Comparison of ENCODE assay signal across 16 cellular contexts in genomic region chr2:219513787-219514186, GRCh38. TPM values are rescaled to one million over a fixed set of nuclear protein-coding genes. Genes with fewer than 3 reads are reported as not detected.
DNase-seq lines count a peak whose midpoint lies in the region.
"Had no signal": no experiment of that assay in that cellular context is flagged by ENCODE, and none has a peak within 500 bp of the region (broad histone marks: within the 10 kb centered on the region; RNA-seq: fewer than 3 reads in every experiment).

No MANE protein-coding gene starts in this region.

- H2AK5ac ChIP-seq in mesenchymal stem cell (ENCODE audit: low read length, severe bottlenecking): no peak overlapping the region

- peaks cover 0 to 70% (median 19%) of the 10 kb centered on the region in 11 experiments; a peak in 14 of 22 replicates for H4K20me1 ChIP-seq in BLaER1 treated with 17β-estradiol and CSF1 and Interleukin-3, amounts not matched to agents 10 nM and 100 nM

- H3K18ac ChIP-seq in mesenchymal stem cell (ENCODE audit: low read depth in 1 of 2, low read length in 2 of 2): no peak overlapping the region

- H3K36me3 Mint-ChIP-seq in activated naive CD8-positive, alpha-beta T cell treated with anti-CD3 and anti-CD28 coated beads for 36 hours: no peaks in the 10 kb centered on the region

- WGBS in HUES64: 47% methylated on average over 3 of the region's 4 CpGs
- 44% methylated on average over 3 of the region's 4 CpGs for WGBS in mesenchymal stem cell

- H3K4me1 ChIP-seq in BLaER1 treated with 17β-estradiol and CSF1 and Interleukin-3, amounts not matched to agents 10 nM and 100 nM: peaks cover 48 to 98% (median 92%) of the 10 kb centered on the region in 10 experiments
- H3K4me1 ChIP-seq in HUES64 (ENCODE audit: insufficient read depth, low read length): peaks cover 41% of the 10 kb centered on the region
- peaks cover 32% of the 10 kb centered on the region for H3K4me1 ChIP-seq in mesenchymal stem cell (ENCODE audit: control insufficient read depth, insufficient read depth, low read depth, low read length)

- no peak overlapping the region for H2BK5ac ChIP-seq in mesenchymal stem cell (ENCODE audit: low read depth, low read length, poor library complexity, severe bottlenecking)

- no peak overlapping the region for H3K23ac ChIP-seq in mesenchymal stem cell (ENCODE audit: low read length in 2 of 2)

- no peak overlapping the region for H4K91ac ChIP-seq in mesenchymal stem cell (ENCODE audit: low read length)

- no peak overlapping the region for H3K4ac ChIP-seq in mesenchymal stem cell (ENCODE audit: low read depth in 1 of 2, low read length in 2 of 2)

- H3K9me3 Mint-ChIP-seq in activated naive CD8-positive, alpha-beta T cell treated with anti-CD3 and anti-CD28 coated beads for 36 hours: no peaks in the 10 kb centered on the region

- H3K4me3 ChIP-seq in BLaER1 treated with 17β-estradiol and CSF1 and Interleukin-3, amounts not matched to agents 10 nM and 100 nM: 0 out of 20 replicates have a peak overlapping the region, but pooled peaks of 4 of the 10 experiments have one; percentile 6 to 29 (median 20)
- peak overlapping the region; percentile 30; the same call in 1 of the 2 replicates for H3K4me3 ChIP-seq in HUES64 (ENCODE audit: low read length)
- H3K4me3 ChIP-seq in mesenchymal stem cell (ENCODE audit: insufficient read depth in 1 of 2, low read depth in 1 of 2, low read length in 2 of 2): no peak overlapping the region
- H3K4me3 ChIP-seq: PC-9, prostate gland, vagina had no signal

- H3K27ac ChIP-seq in BLaER1 treated with 17β-estradiol and CSF1 and Interleukin-3, amounts not matched to agents 10 nM and 100 nM: no peak overlapping the region
- no peak overlapping the region for H3K27ac ChIP-seq in HUES64 (ENCODE audit: low read depth, low read length)
- no peak overlapping the region for H3K27ac ChIP-seq in mesenchymal stem cell (ENCODE audit: low read length, poor library complexity, severe bottlenecking)
- H3K27ac ChIP-seq: esophagus squamous epithelium, PC-9, prostate gland, vagina had no signal

- H3K4me1 Mint-ChIP-seq in activated naive CD8-positive, alpha-beta T cell treated with anti-CD3 and anti-CD28 coated beads for 36 hours: peaks cover 21% of the 10 kb centered on the region

- no peak overlapping the region for H3K27ac Mint-ChIP-seq in activated naive CD8-positive, alpha-beta T cell treated with anti-CD3 and anti-CD28 coated beads for 36 hours
- H3K27ac Mint-ChIP-seq: activated CD8-positive, alpha-beta T cell treated with anti-CD3 and anti-CD28 coated beads, Interleukin-2, amount 10 ng/mL, durations not matched to agents 7 days and 5 days had no signal

- H3K4me2 ChIP-seq in BLaER1 treated with 17β-estradiol and CSF1 and Interleukin-3, amounts not matched to agents 10 nM and 100 nM: peak overlapping the region; percentile 75 to 96 (median 87)
- peak overlapping the region; percentile 51 for H3K4me2 ChIP-seq in mesenchymal stem cell (ENCODE audit: low read length, poor library complexity, severe bottlenecking)
- H3K4me2 ChIP-seq: PC-9 had no signal

- H4K8ac ChIP-seq in mesenchymal stem cell (ENCODE audit: low read length): no peak overlapping the region

- no peak overlapping the region for H3K14ac ChIP-seq in mesenchymal stem cell (ENCODE audit: low read length in 2 of 2)

- DNase-seq in activated naive CD8-positive, alpha-beta T cell treated with anti-CD3 and anti-CD28 coated beads for 36 hours: no peak
- DNase-seq in mesenchymal stem cell (no peak), SIG-M5 treated with dmso at 0.1 percent for 504 hours (lab: John Stamatoyannopoulos, UW; ENCODE audit: unreplicated experiment) (no peak), NCI-H2029 (lab: John Stamatoyannopoulos, UW) (no peak), NCI-H2081 treated with DMSO at 0.1 percent for 48 hours (lab: John Stamatoyannopoulos, UW) (no peak), NCI-H2171 (lab: John Stamatoyannopoulos, UW) (no peak)
- DNase-seq: activated CD8-positive, alpha-beta T cell treated with anti-CD3 and anti-CD28 coated beads, Interleukin-2, amount 10 ng/mL, durations not matched to agents 7 days and 5 days; aorta; esophagus squamous epithelium; NCI-H510A treated with DMSO at 0.1 percent for 48 hours; PC-9 had no signal

- H3K36me3 ChIP-seq in BLaER1 treated with 17β-estradiol and CSF1 and Interleukin-3, amounts not matched to agents 10 nM and 100 nM: no peaks in the 10 kb centered on the region
- no peaks in the 10 kb centered on the region for H3K36me3 ChIP-seq in HUES64 (ENCODE audit: insufficient read depth, low read length)
- peaks cover 0 to 4% of the 10 kb centered on the region in 2 experiments for H3K36me3 ChIP-seq in mesenchymal stem cell (ENCODE audit: control insufficient read depth in 1 of 2, insufficient read depth in 2 of 2, low read depth in 1 of 2, low read length in 2 of 2)
- H3K36me3 ChIP-seq: esophagus squamous epithelium, prostate gland, vagina had no signal

- H2BK15ac ChIP-seq in mesenchymal stem cell (ENCODE audit: low read depth, poor library complexity, severe bottlenecking): no peak overlapping the region

- H3K4me3 Mint-ChIP-seq in activated naive CD8-positive, alpha-beta T cell treated with anti-CD3 and anti-CD28 coated beads for 36 hours: peak overlapping the region; percentile 9
- H3K4me3 Mint-ChIP-seq: activated CD8-positive, alpha-beta T cell treated with anti-CD3 and anti-CD28 coated beads, Interleukin-2, amount 10 ng/mL, durations not matched to agents 7 days and 5 days had no signal

- no peak overlapping the region for H2BK120ac ChIP-seq in mesenchymal stem cell (ENCODE audit: low read depth, low read length)

- no peaks in the 10 kb centered on the region for H3K79me1 ChIP-seq in mesenchymal stem cell (replicated peaks; ENCODE audit: low read length, poor library complexity, severe bottlenecking)

- H3K9me3 ChIP-seq in BLaER1 treated with 17β-estradiol and CSF1 and Interleukin-3, amounts not matched to agents 10 nM and 100 nM (replicated peaks in 1 of 11): no peaks in the 10 kb centered on the region
- no peaks in the 10 kb centered on the region for H3K9me3 ChIP-seq in HUES64 (ENCODE audit: insufficient read depth, low read depth, low read length)
- no peaks in the 10 kb centered on the region for H3K9me3 ChIP-seq in mesenchymal stem cell (ENCODE audit: control insufficient read depth, low read length)
- H3K9me3 ChIP-seq: esophagus squamous epithelium, prostate gland, vagina had no signal

- no peak overlapping the region for H2AFZ ChIP-seq in mesenchymal stem cell (ENCODE audit: low read depth, low read length)
- H2AFZ ChIP-seq: PC-9 had no signal

- peaks cover 0 to 63% (median 20%) of the 10 kb centered on the region in 11 experiments; a peak in 13 of 22 replicates for H3K27me3 ChIP-seq in BLaER1 treated with 17β-estradiol and CSF1 and Interleukin-3, amounts not matched to agents 10 nM and 100 nM
- H3K27me3 ChIP-seq in HUES64 (ENCODE audit: insufficient read depth, low read length) (peaks cover 65% of the 10 kb centered on the region), mesenchymal stem cell (ENCODE audit: control insufficient read depth in 1 of 2, insufficient read depth in 1 of 2, low read length in 2 of 2) (peaks cover 70 to 80% of the 10 kb centered on the region in 2 experiments)
- H3K27me3 ChIP-seq: vagina had no signal

- peak overlapping the region in 4 of 11 experiments; percentile 15 to 59 (median 37); a peak in 7 of 22 replicates for H3K9ac ChIP-seq in BLaER1 treated with 17β-estradiol and CSF1 and Interleukin-3, amounts not matched to agents 10 nM and 100 nM
- H3K9ac ChIP-seq in HUES64 (ENCODE audit: low read depth, low read length): no peak overlapping the region
- H3K9ac ChIP-seq in mesenchymal stem cell (ENCODE audit: low read length): no peak overlapping the region

- H2BK12ac ChIP-seq in mesenchymal stem cell (ENCODE audit: low read length in 2 of 2): no peak overlapping the region

- H3K27me3 Mint-ChIP-seq in activated naive CD8-positive, alpha-beta T cell treated with anti-CD3 and anti-CD28 coated beads for 36 hours: peaks cover 93% of the 10 kb centered on the region

RNA-seq across cellular contexts. Expression of gene ASIC4, which starts 0.5 kb away (rescaled TPM):
- 0.10 TPM for polyA plus RNA-seq in HUES64 (2013, experiment 1 of 2)
- polyA plus RNA-seq in HUES64 (2013, experiment 2 of 2): 0.51 TPM
- not detected for total RNA-seq in activated naive CD8-positive, alpha-beta T cell treated with anti-CD3 and anti-CD28 coated beads for 36 hours
- polyA plus RNA-seq in mesenchymal stem cell (2013, experiment 1 of 2): not detected
- not detected for polyA plus RNA-seq in mesenchymal stem cell (2013, experiment 2 of 2)
- total RNA-seq: activated CD8-positive, alpha-beta T cell treated with anti-CD3 and anti-CD28 coated beads, Interleukin-2, amount 10 ng/mL, durations not matched to agents 7 days and 5 days; esophagus squamous epithelium; mucosa of gallbladder; vagina had no signal

RNA-seq across cellular contexts. Expression of gene GMPPA, which starts 15.1 kb away (rescaled TPM):
- 25.1 TPM for polyA plus RNA-seq in HUES64 (2013, experiment 1 of 2)
- polyA plus RNA-seq in HUES64 (2013, experiment 2 of 2): 25.2 TPM
- total RNA-seq in activated naive CD8-positive, alpha-beta T cell treated with anti-CD3 and anti-CD28 coated beads for 36 hours: 10 to 100 TPM; 29.1 to 31.5 TPM
- polyA plus RNA-seq in mesenchymal stem cell (2013, experiment 1 of 2): 41.8 TPM
- polyA plus RNA-seq in mesenchymal stem cell (2013, experiment 2 of 2): 41.6 TPM

RNA-seq across cellular contexts. Expression of gene CHPF, which starts 29.8 kb away (rescaled TPM):
- polyA plus RNA-seq in HUES64 (2013, experiment 1 of 2): 39.6 TPM
- 37.0 TPM for polyA plus RNA-seq in HUES64 (2013, experiment 2 of 2)
- total RNA-seq in activated naive CD8-positive, alpha-beta T cell treated with anti-CD3 and anti-CD28 coated beads for 36 hours: 10 to 100 TPM; 21.9 to 23.9 TPM
- 134 TPM for polyA plus RNA-seq in mesenchymal stem cell (2013, experiment 1 of 2)
- polyA plus RNA-seq in mesenchymal stem cell (2013, experiment 2 of 2): 133 TPM

RNA-seq across cellular contexts. Expression of gene TMEM198, which starts 30.0 kb away (rescaled TPM):
- polyA plus RNA-seq in HUES64 (2013, experiment 1 of 2): 6.3 TPM
- 5.6 TPM for polyA plus RNA-seq in HUES64 (2013, experiment 2 of 2)
- 1 to 10 TPM; 3.5 to 4.2 TPM for total RNA-seq in activated naive CD8-positive, alpha-beta T cell treated with anti-CD3 and anti-CD28 coated beads for 36 hours
- polyA plus RNA-seq in mesenchymal stem cell (2013, experiment 1 of 2): 1.5 TPM
- polyA plus RNA-seq in mesenchymal stem cell (2013, experiment 2 of 2): 1.3 TPM

RNA-seq across cellular contexts. Expression of gene OBSL1, which starts 57.6 kb away (rescaled TPM):
- polyA plus RNA-seq in HUES64 (2013, experiment 1 of 2): 56.3 TPM
- polyA plus RNA-seq in HUES64 (2013, experiment 2 of 2): 65.5 TPM
- total RNA-seq in activated naive CD8-positive, alpha-beta T cell treated with anti-CD3 and anti-CD28 coated beads for 36 hours: 1 to 10 TPM; 1.7 to 2.0 TPM
- polyA plus RNA-seq in mesenchymal stem cell (2013, experiment 1 of 2): 19.4 TPM
- polyA plus RNA-seq in mesenchymal stem cell (2013, experiment 2 of 2): 20.0 TPM
